ENCODE assay signal across 9 cellular contexts in the genomic region with DNA sequence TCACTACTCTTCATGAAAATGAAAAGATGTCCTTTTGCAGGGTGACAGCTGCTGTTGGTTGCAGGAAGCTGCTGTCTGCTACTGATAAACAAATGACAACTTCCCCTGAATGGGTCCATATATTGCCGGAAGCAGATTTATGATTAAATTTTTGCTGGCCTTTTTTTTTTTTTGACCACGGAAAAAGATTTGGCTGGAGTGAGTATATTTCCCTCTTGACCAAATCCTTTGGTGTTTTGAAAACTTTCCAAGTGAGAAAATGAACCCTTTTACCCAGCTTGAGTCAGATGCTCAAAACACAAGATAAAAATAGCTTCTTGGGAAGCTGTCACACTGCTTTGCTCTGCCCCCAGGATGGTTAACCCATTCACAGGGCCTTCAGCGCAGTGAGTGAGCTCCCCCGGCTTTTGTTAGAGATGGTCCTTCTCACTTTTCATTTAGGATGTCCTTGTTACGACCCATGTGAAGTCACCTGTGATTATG.
DNase-seq lines count a peak whose midpoint lies in the region; FAIRE-seq and TF ChIP-seq lines count a peak whose summit lies in the region.
"Had no signal": no experiment of that assay in that cellular context is flagged by ENCODE, and none has a peak within 500 bp of the region (broad histone marks: within the 10 kb centered on the region; RNA-seq: fewer than 3 reads in every experiment).

No MANE protein-coding gene starts in this region.

- H3K36me3 ChIP-seq in right atrium auricular region (no peaks in the 10 kb centered on the region), vagina (no peaks in the 10 kb centered on the region), Caco-2 (ENCODE audit: control insufficient read depth, insufficient read depth, low read length) (no peaks in the 10 kb centered on the region)

- no peak overlapping the region for H3K4me3 ChIP-seq in right atrium auricular region
- no peak overlapping the region for H3K4me3 ChIP-seq in vagina
- no peak overlapping the region for H3K4me3 ChIP-seq in Caco-2 (ENCODE audit: low read depth, low read length)

- CTCF ChIA-PET in Caco-2 (lab: Charles Lee), result interaction anchor here (0.7 kb wide), 1 partner anchor 16 kb away, joined by 8 read pairs; no protein-coding TSS in a partner anchor

- H3K27ac ChIP-seq in right atrium auricular region (peak overlapping the region; percentile 35 to 45), vagina (peak overlapping the region; percentile 62)

- POLR2A ChIA-PET in Caco-2 (lab: Charles Lee), result no interaction called here

- peaks cover 14% of the 10 kb centered on the region for H3K4me1 Mint-ChIP-seq in Caco-2 (ENCODE audit: low read depth, unreplicated experiment)

- DNase-seq in NCI-H524 (lab: John Stamatoyannopoulos, UW) (peak; percentile 13 to 42), NCI-H524 treated with DMSO at 0.1 percent for 48 hours (lab: John Stamatoyannopoulos, UW) (no peak), SK-MEL-5 (ENCODE audit: low read depth, low spot score) (peak; percentile 24), right atrium auricular region (ENCODE audit: low spot score) (no peak), vagina (ENCODE audit: extremely low spot score in 2 of 2) (no peak), HTR-8/SVneo (ENCODE audit: insufficient read length, low spot score) (no peak), Caco-2 (no peak)
- no peak for DNase-seq in effector CD4-positive, alpha-beta T cell
- DNase-seq: natural killer cell had no signal

- intact Hi-C loops in vagina (cut with DNase I), result no loop called here
- intact Hi-C loops in Caco-2 (cut with micrococcal nuclease; ENCODE audit: unreplicated experiment), result loop anchor here (5.0 kb wide), 1 partner anchor 905 kb away; no protein-coding TSS in a partner anchor

- H3K9me3 ChIP-seq in right atrium auricular region (no peaks in the 10 kb centered on the region), vagina (no peaks in the 10 kb centered on the region), Caco-2 (no peaks in the 10 kb centered on the region)

- H3K4me3 Mint-ChIP-seq in Caco-2 (ENCODE audit: unreplicated experiment), result no peak overlapping the region
- H3K4me3 Mint-ChIP-seq: natural killer cell had no signal

- TF ChIP-seq CTCF in right atrium auricular region (IDR thresholded peaks at IDR 0.05) (no peak), vagina (IDR thresholded peaks at IDR 0.05) (no peak), Caco-2 (IDR thresholded peaks at IDR 0.05; ENCODE audit: insufficient read depth in 1 of 2, low read depth in 1 of 2, low read length in 1 of 2, severe bottlenecking in 1 of 2, unreplicated experiment in 1 of 2) (no peak)

- H3K36me3 Mint-ChIP-seq in Caco-2 (ENCODE audit: insufficient read depth, unreplicated experiment), result no peaks in the 10 kb centered on the region
- H3K36me3 Mint-ChIP-seq: natural killer cell had no signal

- H3K9me3 Mint-ChIP-seq in Caco-2 (ENCODE audit: unreplicated experiment), result no peaks in the 10 kb centered on the region
- H3K9me3 Mint-ChIP-seq: natural killer cell had no signal

- in situ Hi-C loops in SK-MEL-5 (cut with HindIII; ENCODE audit: low pct_unique_long_range_greater_than_20kb, low sequenced_read_pairs), result no loop called here

- H3K27me3 Mint-ChIP-seq in Caco-2 (ENCODE audit: insufficient read depth, unreplicated experiment), result no peaks in the 10 kb centered on the region

- H3K27me3 ChIP-seq in right atrium auricular region, result no peaks in the 10 kb centered on the region
- H3K27me3 ChIP-seq in vagina, result no peaks in the 10 kb centered on the region
- H3K27me3 ChIP-seq in Caco-2 (replicated peaks; ENCODE audit: control insufficient read depth, insufficient read depth, low read length), result no peaks in the 10 kb centered on the region

- peaks cover 0 to 28% of the 10 kb centered on the region in 2 donors for H3K4me1 ChIP-seq in right atrium auricular region
- H3K4me1 ChIP-seq in vagina, result peaks cover 25% of the 10 kb centered on the region
- peaks cover 17% of the 10 kb centered on the region for H3K4me1 ChIP-seq in Caco-2

- H3K27ac Mint-ChIP-seq in Caco-2 (ENCODE audit: unreplicated experiment), result no peak overlapping the region
- H3K27ac Mint-ChIP-seq: natural killer cell had no signal

- no peak for FAIRE-seq in HTR-8/SVneo (lab: Jason Lieb, UNC)

- no peak for TF ChIP-seq POLR2A in vagina (IDR thresholded peaks at IDR 0.05)

- BruUV-seq in Caco-2 (replicated peaks; lab: Mats Ljungman, UMichigan), result no TSS peak

Comparison
In these comparisons a context has a peak if more than half of its experiments do, and no peak if none do; other contexts are left out.
1. DNase-seq: peak in NCI-H524 (2 of 2) and SK-MEL-5 (single experiment); none in NCI-H524 treated with DMSO at 0.1 percent for 48 hours (single experiment), right atrium auricular region (single experiment), vagina (0 of 2), HTR-8/SVneo (single experiment), effector CD4-positive, alpha-beta T cell (single experiment) and Caco-2 (0 of 2).